Comparison of ENCODE assay signal across 8 cellular contexts in genomic region chr20:53922901-53923314, GRCh38.
DNase-seq lines count a peak whose midpoint lies in the region; ATAC-seq and TF ChIP-seq lines count a peak whose summit lies in the region.

No MANE protein-coding gene starts in this region.

- H3K27ac Mint-ChIP-seq in activated CD8-positive, alpha-beta T cell treated with anti-CD3 and anti-CD28 coated beads, Interleukin-2, amount 10 ng/mL, durations not matched to agents 7 days and 5 days: no peak overlapping the region

- H3K36me3 Mint-ChIP-seq in activated CD8-positive, alpha-beta T cell treated with anti-CD3 and anti-CD28 coated beads, Interleukin-2, amount 10 ng/mL, durations not matched to agents 7 days and 5 days (ENCODE audit: low read depth): no peaks in the 10 kb centered on the region

- TF ChIP-seq CTCF in left lung (IDR thresholded peaks at IDR 0.05): no peak

- peak; percentile 49 for ATAC-seq in HG02642 (IDR thresholded peaks at IDR 0.05; ENCODE audit: poor library complexity, unreplicated experiment)
- peak; percentile 52 for ATAC-seq in left lung
- no peak for ATAC-seq in HG03039 (IDR thresholded peaks at IDR 0.05; ENCODE audit: unreplicated experiment)
- ATAC-seq in esophagus mucosa: no peak
- ATAC-seq in activated CD8-positive, alpha-beta T cell treated with anti-CD3 and anti-CD28 coated beads, Interleukin-2, amount 10 ng/mL, durations not matched to agents 7 days and 5 days: no peak

- H3K4me3 ChIP-seq in left lung: no peak overlapping the region

- no peaks in the 10 kb centered on the region for H3K9me3 Mint-ChIP-seq in activated CD8-positive, alpha-beta T cell treated with anti-CD3 and anti-CD28 coated beads, Interleukin-2, amount 10 ng/mL, durations not matched to agents 7 days and 5 days (ENCODE audit: insufficient read depth)

- peaks cover 25% of the 10 kb centered on the region for H3K4me1 Mint-ChIP-seq in activated CD8-positive, alpha-beta T cell treated with anti-CD3 and anti-CD28 coated beads, Interleukin-2, amount 10 ng/mL, durations not matched to agents 7 days and 5 days (ENCODE audit: low read depth)

- H3K4me1 ChIP-seq in left lung: peaks cover 4 to 50% of the 10 kb centered on the region in 2 donors

- no peaks in the 10 kb centered on the region for H3K36me3 ChIP-seq in left lung

- H3K27me3 Mint-ChIP-seq in activated CD8-positive, alpha-beta T cell treated with anti-CD3 and anti-CD28 coated beads, Interleukin-2, amount 10 ng/mL, durations not matched to agents 7 days and 5 days (ENCODE audit: low read depth): no peaks in the 10 kb centered on the region

- POLR2A ChIA-PET in activated CD8-positive, alpha-beta T cell treated with anti-CD3 and anti-CD28 coated beads, Interleukin-2, amount 10 ng/mL, durations not matched to agents 7 days and 5 days (lab: Charles Lee): no interaction called here

- peak; percentile 58 for DNase-seq in GM03348 (ENCODE audit: low spot score)
- DNase-seq in OCI-M1 (lab: John Stamatoyannopoulos, UW): peak; percentile 76
- no peak for DNase-seq in left lung
- DNase-seq in D341Med (ENCODE audit: low spot score): no peak
- DNase-seq in activated CD8-positive, alpha-beta T cell treated with anti-CD3 and anti-CD28 coated beads, Interleukin-2, amount 10 ng/mL, durations not matched to agents 7 days and 5 days: no peak

- intact Hi-C loops in left lung (cut with DNase I): no loop called here

- CTCF ChIA-PET in activated CD8-positive, alpha-beta T cell treated with anti-CD3 and anti-CD28 coated beads, Interleukin-2, amount 10 ng/mL, durations not matched to agents 7 days and 5 days (lab: Charles Lee): no interaction called here

- no peaks in the 10 kb centered on the region for H3K27me3 ChIP-seq in left lung

- H3K9me3 ChIP-seq in left lung: no peaks in the 10 kb centered on the region

- H3K4me3 Mint-ChIP-seq in activated CD8-positive, alpha-beta T cell treated with anti-CD3 and anti-CD28 coated beads, Interleukin-2, amount 10 ng/mL, durations not matched to agents 7 days and 5 days: no peak overlapping the region

- H3K27ac ChIP-seq in left lung: peak overlapping the region; percentile 68 to 69

Comparison
In these comparisons a context has a peak if more than half of its experiments do, and no peak if none do; other contexts are left out.
1. DNase-seq: peak in GM03348 (single experiment) and OCI-M1 (single experiment); none in left lung (0 of 2), D341Med (single experiment) and activated CD8-positive, alpha-beta T cell treated with anti-CD3 and anti-CD28 coated beads, Interleukin-2, amount 10 ng/mL, durations not matched to agents 7 days and 5 days (single experiment).
2. ATAC-seq: peak in HG02642 (single experiment) and left lung (single experiment); none in HG03039 (single experiment), esophagus mucosa (single experiment) and activated CD8-positive, alpha-beta T cell treated with anti-CD3 and anti-CD28 coated beads, Interleukin-2, amount 10 ng/mL, durations not matched to agents 7 days and 5 days (single experiment).